10 cellular contexts compared by ENCODE assay signal in genomic region chr5:132458226-132458560, GRCh38. TPM values are rescaled to one million over a fixed set of nuclear protein-coding genes. Genes with fewer than 3 reads are reported as not detected.
A peak's percentile ranks its signal among the peaks of the same experiment; 100 is the strongest.
DNase-seq lines count a peak whose midpoint lies in the region; ATAC-seq and TF ChIP-seq lines count a peak whose summit lies in the region.
"Had no signal": no experiment of that assay in that cellular context is flagged by ENCODE, and none has a peak within 500 bp of the region (broad histone marks: within the 10 kb centered on the region; RNA-seq: fewer than 3 reads in every experiment).

No MANE protein-coding gene starts in this region.

- no peak for TF ChIP-seq POLR2A in testis (IDR thresholded peaks at IDR 0.05)

- WGBS in mesenchymal stem cell: 100% methylated on average over 3 of the region's 3 CpGs
- WGBS in testis, 2 donors: 80 to 94% methylated on average over 3 of the region's 3 CpGs

- H2BK5ac ChIP-seq in mesenchymal stem cell (ENCODE audit: low read depth, low read length, poor library complexity, severe bottlenecking): no peak overlapping the region

- H3K4me2 ChIP-seq in BLaER1 (peak overlapping the region; percentile 94), mesenchymal stem cell (ENCODE audit: low read length, poor library complexity, severe bottlenecking) (no peak overlapping the region)

- no peaks in the 10 kb centered on the region for H3K27me3 Mint-ChIP-seq in activated naive CD8-positive, alpha-beta T cell

- intact Hi-C loops in testis (cut with DNase I; ENCODE audit: low total_unique reads): no loop called here

- H3K27me3 ChIP-seq in BLaER1: no peaks in the 10 kb centered on the region
- H3K27me3 ChIP-seq in HL-60 (ENCODE audit: insufficient read depth, poor library complexity, severe bottlenecking): no peaks in the 10 kb centered on the region
- H3K27me3 ChIP-seq in mesenchymal stem cell (ENCODE audit: control insufficient read depth in 1 of 2, insufficient read depth in 1 of 2, low read length in 2 of 2): no peaks in the 10 kb centered on the region
- H3K27me3 ChIP-seq in testis: no peaks in the 10 kb centered on the region
- H3K27me3 ChIP-seq: adrenal gland, right atrium auricular region had no signal

- H3K9me3 Mint-ChIP-seq in activated naive CD8-positive, alpha-beta T cell (ENCODE audit: low read depth): no peaks in the 10 kb centered on the region

- ATAC-seq in GM21786 (IDR thresholded peaks at IDR 0.05; ENCODE audit: unreplicated experiment): no peak

- H2BK120ac ChIP-seq in mesenchymal stem cell (ENCODE audit: low read depth, low read length): no peak overlapping the region

- H3K4me3 ChIP-seq in BLaER1 (no peak overlapping the region), HL-60 (replicated peaks; ENCODE audit: insufficient read depth, low read length) (no peak overlapping the region), mesenchymal stem cell (ENCODE audit: insufficient read depth in 1 of 2, low read depth in 1 of 2, low read length in 2 of 2) (no peak overlapping the region), testis (no peak overlapping the region)
- H3K4me3 ChIP-seq: adrenal gland, right atrium auricular region had no signal

- TF ChIP-seq CTCF in HL-60 (IDR thresholded peaks at IDR 0.05; ENCODE audit: insufficient read depth, low read length) (no peak), testis (IDR thresholded peaks at IDR 0.05) (no peak)

- no peak overlapping the region for H2BK12ac ChIP-seq in mesenchymal stem cell (ENCODE audit: low read length in 2 of 2)

- H3K36me3 Mint-ChIP-seq in activated naive CD8-positive, alpha-beta T cell: peaks cover 24% of the 10 kb centered on the region

- no peak overlapping the region for H2BK15ac ChIP-seq in mesenchymal stem cell (ENCODE audit: low read depth, poor library complexity, severe bottlenecking)

- H3K4me3 Mint-ChIP-seq in activated naive CD8-positive, alpha-beta T cell: peak overlapping the region; percentile 56

- peaks cover 18% of the 10 kb centered on the region for H3K36me3 ChIP-seq in BLaER1
- H3K36me3 ChIP-seq in mesenchymal stem cell (ENCODE audit: control insufficient read depth in 1 of 2, insufficient read depth in 2 of 2, low read depth in 1 of 2, low read length in 2 of 2): peaks cover 4 to 16% of the 10 kb centered on the region in 2 experiments
- H3K36me3 ChIP-seq in testis (ENCODE audit: low read depth, missing control alignments): no peaks in the 10 kb centered on the region
- H3K36me3 ChIP-seq: adrenal gland had no signal

- H4K8ac ChIP-seq in mesenchymal stem cell (ENCODE audit: low read length): no peak overlapping the region

- H3K9ac ChIP-seq in BLaER1: no peak overlapping the region
- H3K9ac ChIP-seq in mesenchymal stem cell (ENCODE audit: low read length): peak overlapping the region; percentile 55

- H3K9me3 ChIP-seq in BLaER1: no peaks in the 10 kb centered on the region
- H3K9me3 ChIP-seq in mesenchymal stem cell (ENCODE audit: control insufficient read depth, low read length): no peaks in the 10 kb centered on the region
- no peaks in the 10 kb centered on the region for H3K9me3 ChIP-seq in testis
- H3K9me3 ChIP-seq: adrenal gland, right atrium auricular region had no signal

- 0 out of 2 replicates have a peak, but pooled peaks cover 10% of the 10 kb centered on the region for H4K20me1 ChIP-seq in BLaER1

- H3K14ac ChIP-seq in mesenchymal stem cell (ENCODE audit: low read length in 2 of 2): no peak overlapping the region

- H3K27ac Mint-ChIP-seq in activated naive CD8-positive, alpha-beta T cell: peak overlapping the region; percentile 95

- peaks cover 12% of the 10 kb centered on the region for H3K79me1 ChIP-seq in mesenchymal stem cell (replicated peaks; ENCODE audit: low read length, poor library complexity, severe bottlenecking)

- H2AK5ac ChIP-seq in mesenchymal stem cell (ENCODE audit: low read length, severe bottlenecking): no peak overlapping the region

- H3K4ac ChIP-seq in mesenchymal stem cell (ENCODE audit: low read depth in 1 of 2, low read length in 2 of 2): no peak overlapping the region

- H3K23ac ChIP-seq in mesenchymal stem cell (ENCODE audit: low read length in 2 of 2): no peak overlapping the region

- DNase-seq in HL-60 (ENCODE audit: low read depth in 1 of 2, low spot score in 1 of 2): no peak
- DNase-seq in mesenchymal stem cell: peak; percentile 80
- DNase-seq in NCI-H774 (lab: John Stamatoyannopoulos, UW): no peak
- DNase-seq in central memory CD4-positive, alpha-beta T cell: no peak
- DNase-seq in testis: no peak

- peaks cover 92% of the 10 kb centered on the region for H3K4me1 Mint-ChIP-seq in activated naive CD8-positive, alpha-beta T cell (ENCODE audit: low read depth)

- no peak overlapping the region for H4K91ac ChIP-seq in mesenchymal stem cell (ENCODE audit: low read length)

- H2AFZ ChIP-seq in mesenchymal stem cell (ENCODE audit: low read depth, low read length): no peak overlapping the region

- peak overlapping the region; percentile 89; the same call in 1 of the 2 replicates for H3K27ac ChIP-seq in BLaER1
- H3K27ac ChIP-seq in HL-60 (replicated peaks): peak overlapping the region; percentile 95
- peak overlapping the region; percentile 95 for H3K27ac ChIP-seq in mesenchymal stem cell (ENCODE audit: low read length, poor library complexity, severe bottlenecking)
- H3K27ac ChIP-seq in testis: no peak overlapping the region

- H3K18ac ChIP-seq in mesenchymal stem cell (ENCODE audit: low read depth in 1 of 2, low read length in 2 of 2): no peak overlapping the region

- H3K4me1 ChIP-seq in BLaER1 (peaks cover 100% of the 10 kb centered on the region), mesenchymal stem cell (ENCODE audit: control insufficient read depth, insufficient read depth, low read depth, low read length) (peaks cover 37% of the 10 kb centered on the region), testis (peaks cover under 1% of the 10 kb centered on the region)

RNA-seq across cellular contexts. Expression of gene IRF1, which starts 32.4 kb away (rescaled TPM):
- polyA plus RNA-seq in mesenchymal stem cell (2013, experiment 1 of 2): 33.6 TPM
- polyA plus RNA-seq in mesenchymal stem cell (2013, experiment 2 of 2): 35.8 TPM
- total RNA-seq in testis: 10 to 100 TPM; 20.2 to 22.5 TPM
- polyA plus RNA-seq in testis (ENCODE audit: insufficient read depth, low read depth, low replicate concordance): 31.7 TPM

Comparison
In these comparisons a context has a peak if more than half of its experiments do, and no peak if none do; other contexts are left out.
1. H3K27ac ChIP-seq: peak in BLaER1 (single experiment), HL-60 (single experiment) and mesenchymal stem cell (single experiment); none in testis (0 of 2).